23 cellular contexts compared by ENCODE assay signal in genomic region chr6:29424575-29424974, GRCh38. TPM values are rescaled to one million over a fixed set of nuclear protein-coding genes. Genes with fewer than 3 reads are reported as not detected.
"Had no signal": no experiment of that assay in that cellular context is flagged by ENCODE, and none has a peak within 500 bp of the region (broad histone marks: within the 10 kb centered on the region; RNA-seq: fewer than 3 reads in every experiment).

No MANE protein-coding gene starts in this region.

- ATAC-seq: gastrocnemius medialis, left cardiac atrium, natural killer cell, upper lobe of right lung had no signal

- H3K36me3 ChIP-seq: colonic mucosa, esophagus squamous epithelium, gastrocnemius medialis, thyroid gland, upper lobe of right lung, WERI-Rb-1 had no signal

- H3K27me3 ChIP-seq: colonic mucosa, gastrocnemius medialis, thyroid gland, upper lobe of right lung had no signal

- H3K4me1 Mint-ChIP-seq: brain; central memory CD8-positive, alpha-beta T cell; natural killer cell had no signal

- H3K9me3 ChIP-seq: colonic mucosa, esophagus squamous epithelium, gastrocnemius medialis, thyroid gland, upper lobe of right lung had no signal

- H3K27ac ChIP-seq: colonic mucosa, esophagus squamous epithelium, gastrocnemius medialis, thyroid gland, upper lobe of right lung, WERI-Rb-1 had no signal

- H3K4me1 ChIP-seq: colonic mucosa, esophagus squamous epithelium, gastrocnemius medialis, thyroid gland, upper lobe of right lung had no signal

- H3K9me3 Mint-ChIP-seq: brain; central memory CD8-positive, alpha-beta T cell had no signal

- H3K4me3 ChIP-seq: colonic mucosa, esophagus squamous epithelium, gastrocnemius medialis, thyroid gland, upper lobe of right lung had no signal

- DNase-seq: activated CD4-positive, CD25-positive, alpha-beta regulatory T cell treated with anti-CD3 and anti-CD28 coated beads, Interleukin-2, amount 50 U/mL, for 72 hours; anterior cingulate cortex; colonic mucosa; esophagus squamous epithelium; gastrocnemius medialis; head of caudate nucleus; hypothalamus; left cardiac atrium; midbrain; natural killer cell; retina; stimulated activated CD4-positive, alpha-beta T cell treated with anti-CD3 and anti-CD28 coated beads, Interleukin-2, amount 100 ng/mL, for 48 hours; stimulated activated CD8-positive, alpha-beta memory T cell treated with anti-CD3 and anti-CD28 coated beads, Interleukin-4, amount 100 ng/mL, for 48 hours; stimulated activated naive CD4-positive, alpha-beta T cell; thyroid gland; upper lobe of right lung; WERI-Rb-1 had no signal

- H3K36me3 Mint-ChIP-seq: brain, natural killer cell had no signal

- H3K4me3 Mint-ChIP-seq: brain; central memory CD8-positive, alpha-beta T cell; natural killer cell had no signal

- H3K27ac Mint-ChIP-seq: brain, natural killer cell, progenitor cell of endocrine pancreas had no signal

RNA-seq across cellular contexts. Expression of gene OR12D1, which starts 9.8 kb away (rescaled TPM):
- total RNA-seq: colonic mucosa, esophagus squamous epithelium, gastrocnemius medialis, left cardiac atrium, liver, natural killer cell, osteocyte, progenitor cell of endocrine pancreas, subcutaneous adipose tissue, thyroid gland, upper lobe of right lung had no signal

RNA-seq across cellular contexts. Expression of gene OR10C1, which starts 14.5 kb away (rescaled TPM):
- total RNA-seq: colonic mucosa, esophagus squamous epithelium, gastrocnemius medialis, left cardiac atrium, liver, natural killer cell, osteocyte, progenitor cell of endocrine pancreas, subcutaneous adipose tissue, thyroid gland, upper lobe of right lung had no signal

RNA-seq across cellular contexts. Expression of gene OR12D2, which starts 29.1 kb away (rescaled TPM):
- total RNA-seq: colonic mucosa, esophagus squamous epithelium, gastrocnemius medialis, left cardiac atrium, liver, natural killer cell, osteocyte, progenitor cell of endocrine pancreas, subcutaneous adipose tissue, thyroid gland, upper lobe of right lung had no signal

RNA-seq across cellular contexts. Expression of gene OR11A1, which starts 32.3 kb away (rescaled TPM):
- total RNA-seq: colonic mucosa, esophagus squamous epithelium, gastrocnemius medialis, left cardiac atrium, liver, natural killer cell, osteocyte, progenitor cell of endocrine pancreas, subcutaneous adipose tissue, thyroid gland, upper lobe of right lung had no signal

RNA-seq across cellular contexts. Expression of gene OR2H1, which starts 32.4 kb away (rescaled TPM):
- total RNA-seq: colonic mucosa, esophagus squamous epithelium, gastrocnemius medialis, left cardiac atrium, liver, natural killer cell, osteocyte, progenitor cell of endocrine pancreas, subcutaneous adipose tissue, thyroid gland, upper lobe of right lung had no signal
